ENCODE assay signal across 22 cellular contexts in the genomic region with DNA sequence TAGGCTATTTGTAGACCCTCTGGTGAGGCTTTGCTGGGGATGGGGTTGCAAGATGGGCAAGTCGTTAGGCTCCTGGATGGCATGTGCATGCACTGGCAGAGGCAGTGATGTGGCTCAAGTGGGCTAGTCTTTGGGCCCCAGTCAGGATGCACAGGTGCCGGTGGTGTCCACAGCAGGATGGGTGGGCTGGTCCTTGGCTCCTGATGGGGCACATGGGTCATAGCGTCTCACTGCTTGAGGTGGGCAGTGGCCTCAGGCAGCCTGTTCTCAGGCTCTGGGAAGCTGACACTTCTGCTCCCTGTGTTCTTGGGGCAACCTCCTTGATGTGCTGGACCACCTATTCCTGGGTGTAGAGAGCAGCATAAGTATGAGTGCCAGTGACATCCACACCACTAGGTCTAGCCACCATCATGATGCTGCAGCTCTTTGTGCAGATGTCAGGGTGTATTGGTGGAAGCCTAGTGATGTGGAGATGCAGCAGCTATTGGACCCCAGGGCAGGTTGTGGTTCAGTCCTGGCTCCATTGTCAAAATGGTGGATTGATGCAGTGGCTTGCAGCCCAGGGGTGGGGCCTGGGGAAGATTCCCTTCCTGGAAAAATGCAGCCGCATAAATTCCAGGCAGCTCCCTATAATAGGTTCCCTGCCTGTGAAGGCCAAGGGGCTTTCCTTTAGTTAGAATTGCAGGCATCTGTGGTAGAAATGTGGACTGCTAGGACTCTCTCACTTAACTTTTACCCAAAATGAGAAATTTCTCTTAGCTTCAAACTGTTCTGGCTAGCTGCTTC.
"Had no signal": no experiment of that assay in that cellular context is flagged by ENCODE, and none has a peak within 500 bp of the region (broad histone marks: within the 10 kb centered on the region; RNA-seq: fewer than 3 reads in every experiment).

No MANE protein-coding gene starts in this region.

- H3K4me3 Mint-ChIP-seq: dendritic cell treated with granulocyte-macrophage colony-stimulating factor and Interleukin-4, amounts not matched to agents 40 ng/mL and 50 ng/mL, for 4 days; memory B cell; natural killer cell treated with Interleukin-12 subunit alpha and Interleukin-12 subunit beta and Interleukin-15 and Interleukin-18, amount 100 ng/mL, for 72 hours; neural progenitor cell; stimulated activated effector memory CD8-positive, alpha-beta T cell treated with anti-CD3 and anti-CD28 coated beads, Interleukin-12 subunit alpha, Interleukin-12 subunit beta, amount 100 ng/mL, for 72 hours had no signal

- DNase-seq: cerebellar nuclear complex; gastrocnemius medialis; heart right ventricle; hypothalamus; islet precursor cell; lower lobe of right lung; midbrain; occipital lobe; right lobe of liver; stimulated activated CD4-positive, alpha-beta T cell treated with anti-CD3 and anti-CD28 coated beads, Interleukin-4, amount 100 ng/mL, for 1 hour; stimulated activated CD8-positive, alpha-beta memory T cell treated with anti-CD3 and anti-CD28 coated beads, Interleukin-4, amount 100 ng/mL, for 48 hours; stimulated activated naive CD8-positive, alpha-beta T cell treated with anti-CD3 and anti-CD28 coated beads, Interleukin-15, Interleukin-2, amounts not matched to agents 100 U/mL and 50 U/mL, for 24 hours had no signal

- H3K4me3 ChIP-seq: gastrocnemius medialis, heart right ventricle, left lung, lower lobe of right lung, neural progenitor cell, pancreas, right lobe of liver, tibial nerve had no signal

- H3K4me1 ChIP-seq: gastrocnemius medialis, heart right ventricle, left lung, lower lobe of right lung, neural progenitor cell, pancreas, right lobe of liver, tibial nerve had no signal

- H3K27me3 ChIP-seq: gastrocnemius medialis, heart right ventricle, left lung, neural progenitor cell, pancreas, right lobe of liver, tibial nerve had no signal

- ATAC-seq: gastrocnemius medialis; heart right ventricle; left lung; lower lobe of right lung; natural killer cell treated with Interleukin-12 subunit alpha and Interleukin-12 subunit beta and Interleukin-15 and Interleukin-18, amount 100 ng/mL, for 72 hours; pancreas; right lobe of liver; stimulated activated effector memory CD8-positive, alpha-beta T cell treated with anti-CD3 and anti-CD28 coated beads, Interleukin-12 subunit alpha, Interleukin-12 subunit beta, amount 100 ng/mL, for 72 hours; stimulated activated naive CD8-positive, alpha-beta T cell treated with anti-CD3 and anti-CD28 coated beads, Interleukin-15, Interleukin-2, amounts not matched to agents 100 U/mL and 50 U/mL, for 24 hours had no signal

- H3K36me3 Mint-ChIP-seq: memory B cell; neural progenitor cell; stimulated activated effector memory CD8-positive, alpha-beta T cell treated with anti-CD3 and anti-CD28 coated beads, Interleukin-12 subunit alpha, Interleukin-12 subunit beta, amount 100 ng/mL, for 72 hours had no signal

- FAIRE-seq: colon, pancreas had no signal

- H3K4me2 ChIP-seq: neural progenitor cell had no signal

- H2AFZ ChIP-seq: neural progenitor cell had no signal

- H3K36me3 ChIP-seq: gastrocnemius medialis, heart right ventricle, left lung, lower lobe of right lung, neural progenitor cell, pancreas, right lobe of liver, tibial nerve had no signal

- H3K9me3 ChIP-seq: gastrocnemius medialis, lower lobe of right lung, pancreas, right lobe of liver had no signal

- H3K4me1 Mint-ChIP-seq: memory B cell; neural progenitor cell; stimulated activated effector memory CD8-positive, alpha-beta T cell treated with anti-CD3 and anti-CD28 coated beads, Interleukin-12 subunit alpha, Interleukin-12 subunit beta, amount 100 ng/mL, for 72 hours had no signal

- H3K27ac Mint-ChIP-seq: dendritic cell treated with granulocyte-macrophage colony-stimulating factor and Interleukin-4, amounts not matched to agents 40 ng/mL and 50 ng/mL, for 4 days; memory B cell; natural killer cell treated with Interleukin-12 subunit alpha and Interleukin-12 subunit beta and Interleukin-15 and Interleukin-18, amount 100 ng/mL, for 72 hours; neural progenitor cell; progenitor cell of endocrine pancreas; stimulated activated effector memory CD8-positive, alpha-beta T cell treated with anti-CD3 and anti-CD28 coated beads, Interleukin-12 subunit alpha, Interleukin-12 subunit beta, amount 100 ng/mL, for 72 hours had no signal

- H3K27me3 Mint-ChIP-seq: dendritic cell treated with granulocyte-macrophage colony-stimulating factor and Interleukin-4, amounts not matched to agents 40 ng/mL and 50 ng/mL, for 4 days; memory B cell; natural killer cell treated with Interleukin-12 subunit alpha and Interleukin-12 subunit beta and Interleukin-15 and Interleukin-18, amount 100 ng/mL, for 72 hours; progenitor cell of endocrine pancreas had no signal

- H3K27ac ChIP-seq: gastrocnemius medialis, heart right ventricle, left lung, lower lobe of right lung, neural progenitor cell, pancreas, right lobe of liver, tibial nerve had no signal
